In the genomic region with DNA sequence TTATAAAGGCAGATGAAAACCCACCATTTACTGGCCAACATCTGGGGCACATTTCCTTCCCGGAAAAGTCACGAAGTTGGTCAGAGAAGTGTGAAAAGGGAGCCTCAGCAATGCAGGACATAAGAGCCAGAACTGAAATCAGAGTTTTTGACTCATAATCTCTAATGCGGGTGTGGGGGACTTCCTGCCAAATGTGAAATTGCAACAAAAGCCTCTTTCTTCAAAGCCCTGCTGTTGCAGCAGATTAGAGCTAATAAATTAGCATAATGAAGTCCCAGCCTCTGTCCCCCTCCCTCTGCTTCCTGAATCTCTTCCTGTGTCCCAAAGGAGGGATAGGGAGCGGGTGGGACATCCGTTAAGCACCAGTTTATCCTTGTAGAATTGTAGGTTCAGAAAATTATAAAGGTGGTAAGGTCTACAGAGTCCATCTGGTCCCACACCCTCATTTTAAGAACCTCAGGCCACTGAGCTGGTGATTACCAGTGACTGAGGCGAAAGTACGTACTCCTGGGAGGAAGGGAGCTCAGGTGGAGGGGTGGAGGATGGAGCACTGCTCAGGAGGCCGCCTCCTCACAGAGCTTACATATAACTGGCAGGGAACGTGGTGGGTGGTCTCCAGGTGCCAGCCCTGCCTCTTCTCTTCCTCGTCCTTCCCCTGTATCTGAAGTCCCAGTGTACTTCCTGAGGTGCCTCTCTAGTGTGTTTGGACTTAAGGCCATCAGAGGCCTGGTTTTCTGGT, we compare ENCODE assay signal across 9 cellular contexts. TPM values are rescaled to one million over a fixed set of nuclear protein-coding genes. Genes with fewer than 3 reads are reported as not detected.
DNase-seq lines count a peak whose midpoint lies in the region; ATAC-seq and TF ChIP-seq lines count a peak whose summit lies in the region.
"Had no signal": no experiment of that assay in that cellular context is flagged by ENCODE, and none has a peak within 500 bp of the region (broad histone marks: within the 10 kb centered on the region; RNA-seq: fewer than 3 reads in every experiment).

No MANE protein-coding gene starts in this region.

- H4K20me1 ChIP-seq in KMS-11 (ENCODE audit: insufficient read depth) = no peaks in the 10 kb centered on the region

- no peaks in the 10 kb centered on the region for H3K79me2 ChIP-seq in KMS-11 (ENCODE audit: insufficient read depth, low read depth)

- TF ChIP-seq CTCF in KMS-11 (conservative IDR thresholded peaks at IDR 0.05; ENCODE audit: low read depth, low read length) = no peak
- TF ChIP-seq CTCF in ovary (IDR thresholded peaks at IDR 0.05) = no peak

- TF ChIP-seq POLR2A in ovary (IDR thresholded peaks at IDR 0.05) = no peak

- H3K36me3 ChIP-seq in KMS-11 (ENCODE audit: insufficient read depth) = no peaks in the 10 kb centered on the region
- no peaks in the 10 kb centered on the region for H3K36me3 ChIP-seq in ovary

- intact Hi-C loops in right cardiac atrium (cut with DNase I) (no loop called here), ovary (cut with DNase I) (no loop called here)

- no peak overlapping the region for H3K27ac ChIP-seq in KMS-11
- H3K27ac ChIP-seq in right cardiac atrium (ENCODE audit: low read length) = peak overlapping the region; percentile 30
- H3K27ac ChIP-seq in ovary = no peak overlapping the region

- 55% methylated on average over 10 of the region's 10 CpGs for WGBS in right cardiac atrium
- 57 to 65% (median 59%) methylated on average over 10 of the region's 10 CpGs for WGBS in ovary, 3 donors

- H3K27me3 ChIP-seq in KMS-11 (ENCODE audit: insufficient read depth, low read depth) (no peaks in the 10 kb centered on the region), right cardiac atrium (ENCODE audit: control insufficient read depth, insufficient read depth) (no peaks in the 10 kb centered on the region), ovary (no peaks in the 10 kb centered on the region)

- ATAC-seq in right cardiac atrium = peak; percentile 38 to 69
- no peak for ATAC-seq in HG03521 (IDR thresholded peaks at IDR 0.05; ENCODE audit: unreplicated experiment)

- no peak for TF ChIP-seq EP300 in ovary (IDR thresholded peaks at IDR 0.05)

- peak; percentile 39 for DNase-seq in stimulated activated CD4-positive, alpha-beta T cell treated with anti-CD3 and anti-CD28 coated beads, Interleukin-4, amount 100 ng/mL, for 24 hours
- DNase-seq in stimulated activated CD4-positive, alpha-beta T cell treated with anti-CD3 and anti-CD28 coated beads, Interleukin-15, amount 100 ng/mL, for 24 hours = no peak
- DNase-seq in right cardiac atrium (peak in 1 of 3 donors; percentile 41), SW480 (ENCODE audit: low spot score) (no peak), ovary (no peak), NCI-H2029 treated with DMSO at 0.1 percent for 48 hours (lab: John Stamatoyannopoulos, UW) (no peak)
- DNase-seq: NCI-H82 had no signal

- no peaks in the 10 kb centered on the region for H3K9me3 ChIP-seq in right cardiac atrium (ENCODE audit: control insufficient read depth, low read length)
- H3K9me3 ChIP-seq in ovary = no peaks in the 10 kb centered on the region

- H3K4me1 ChIP-seq in KMS-11 (ENCODE audit: low read depth, poor library complexity, severe bottlenecking) (peaks cover 7% of the 10 kb centered on the region), right cardiac atrium (ENCODE audit: control insufficient read depth, insufficient read depth, low read length) (peaks cover 30% of the 10 kb centered on the region), ovary (ENCODE audit: insufficient read depth) (no peaks in the 10 kb centered on the region)

- H3K4me3 ChIP-seq in KMS-11 (IDR thresholded peaks at IDR 0.05; ENCODE audit: insufficient read depth, low read depth, low read length) = no peak overlapping the region
- H3K4me3 ChIP-seq in right cardiac atrium (ENCODE audit: low read length) = no peak overlapping the region
- H3K4me3 ChIP-seq in ovary = no peak overlapping the region

- H3K9ac ChIP-seq in KMS-11 = no peak overlapping the region

- peak overlapping the region; percentile 26; the same call in 1 of the 2 replicates for H3K4me2 ChIP-seq in KMS-11

- H2AFZ ChIP-seq in KMS-11 (ENCODE audit: low read depth) = no peak overlapping the region

RNA-seq across cellular contexts. Expression of gene ST6GAL1, which starts 35.0 kb away (rescaled TPM):
- total RNA-seq in right cardiac atrium (10 to 100 TPM; 63.3 to 69.2 (median 65.7) TPM), ovary (10 to 100 TPM; 10.6 to 30.2 (median 28.1) TPM)
- polyA plus RNA-seq in right cardiac atrium (25.2 TPM), ovary (10 to 100 TPM; 13.7 to 55.2 TPM)
